1 cellular context compared by ENCODE assay signal in genomic region chr22:30270841-30271240, GRCh38.
TF ChIP-seq lines count a peak whose summit lies in the region.

No MANE protein-coding gene starts in this region.

TF ChIP-seq in GM23338, 12 proteins besides CTCF, POLR2A, EP300 and RAD21 (continued from another document):
- TF ChIP-seq, protein P1, sequence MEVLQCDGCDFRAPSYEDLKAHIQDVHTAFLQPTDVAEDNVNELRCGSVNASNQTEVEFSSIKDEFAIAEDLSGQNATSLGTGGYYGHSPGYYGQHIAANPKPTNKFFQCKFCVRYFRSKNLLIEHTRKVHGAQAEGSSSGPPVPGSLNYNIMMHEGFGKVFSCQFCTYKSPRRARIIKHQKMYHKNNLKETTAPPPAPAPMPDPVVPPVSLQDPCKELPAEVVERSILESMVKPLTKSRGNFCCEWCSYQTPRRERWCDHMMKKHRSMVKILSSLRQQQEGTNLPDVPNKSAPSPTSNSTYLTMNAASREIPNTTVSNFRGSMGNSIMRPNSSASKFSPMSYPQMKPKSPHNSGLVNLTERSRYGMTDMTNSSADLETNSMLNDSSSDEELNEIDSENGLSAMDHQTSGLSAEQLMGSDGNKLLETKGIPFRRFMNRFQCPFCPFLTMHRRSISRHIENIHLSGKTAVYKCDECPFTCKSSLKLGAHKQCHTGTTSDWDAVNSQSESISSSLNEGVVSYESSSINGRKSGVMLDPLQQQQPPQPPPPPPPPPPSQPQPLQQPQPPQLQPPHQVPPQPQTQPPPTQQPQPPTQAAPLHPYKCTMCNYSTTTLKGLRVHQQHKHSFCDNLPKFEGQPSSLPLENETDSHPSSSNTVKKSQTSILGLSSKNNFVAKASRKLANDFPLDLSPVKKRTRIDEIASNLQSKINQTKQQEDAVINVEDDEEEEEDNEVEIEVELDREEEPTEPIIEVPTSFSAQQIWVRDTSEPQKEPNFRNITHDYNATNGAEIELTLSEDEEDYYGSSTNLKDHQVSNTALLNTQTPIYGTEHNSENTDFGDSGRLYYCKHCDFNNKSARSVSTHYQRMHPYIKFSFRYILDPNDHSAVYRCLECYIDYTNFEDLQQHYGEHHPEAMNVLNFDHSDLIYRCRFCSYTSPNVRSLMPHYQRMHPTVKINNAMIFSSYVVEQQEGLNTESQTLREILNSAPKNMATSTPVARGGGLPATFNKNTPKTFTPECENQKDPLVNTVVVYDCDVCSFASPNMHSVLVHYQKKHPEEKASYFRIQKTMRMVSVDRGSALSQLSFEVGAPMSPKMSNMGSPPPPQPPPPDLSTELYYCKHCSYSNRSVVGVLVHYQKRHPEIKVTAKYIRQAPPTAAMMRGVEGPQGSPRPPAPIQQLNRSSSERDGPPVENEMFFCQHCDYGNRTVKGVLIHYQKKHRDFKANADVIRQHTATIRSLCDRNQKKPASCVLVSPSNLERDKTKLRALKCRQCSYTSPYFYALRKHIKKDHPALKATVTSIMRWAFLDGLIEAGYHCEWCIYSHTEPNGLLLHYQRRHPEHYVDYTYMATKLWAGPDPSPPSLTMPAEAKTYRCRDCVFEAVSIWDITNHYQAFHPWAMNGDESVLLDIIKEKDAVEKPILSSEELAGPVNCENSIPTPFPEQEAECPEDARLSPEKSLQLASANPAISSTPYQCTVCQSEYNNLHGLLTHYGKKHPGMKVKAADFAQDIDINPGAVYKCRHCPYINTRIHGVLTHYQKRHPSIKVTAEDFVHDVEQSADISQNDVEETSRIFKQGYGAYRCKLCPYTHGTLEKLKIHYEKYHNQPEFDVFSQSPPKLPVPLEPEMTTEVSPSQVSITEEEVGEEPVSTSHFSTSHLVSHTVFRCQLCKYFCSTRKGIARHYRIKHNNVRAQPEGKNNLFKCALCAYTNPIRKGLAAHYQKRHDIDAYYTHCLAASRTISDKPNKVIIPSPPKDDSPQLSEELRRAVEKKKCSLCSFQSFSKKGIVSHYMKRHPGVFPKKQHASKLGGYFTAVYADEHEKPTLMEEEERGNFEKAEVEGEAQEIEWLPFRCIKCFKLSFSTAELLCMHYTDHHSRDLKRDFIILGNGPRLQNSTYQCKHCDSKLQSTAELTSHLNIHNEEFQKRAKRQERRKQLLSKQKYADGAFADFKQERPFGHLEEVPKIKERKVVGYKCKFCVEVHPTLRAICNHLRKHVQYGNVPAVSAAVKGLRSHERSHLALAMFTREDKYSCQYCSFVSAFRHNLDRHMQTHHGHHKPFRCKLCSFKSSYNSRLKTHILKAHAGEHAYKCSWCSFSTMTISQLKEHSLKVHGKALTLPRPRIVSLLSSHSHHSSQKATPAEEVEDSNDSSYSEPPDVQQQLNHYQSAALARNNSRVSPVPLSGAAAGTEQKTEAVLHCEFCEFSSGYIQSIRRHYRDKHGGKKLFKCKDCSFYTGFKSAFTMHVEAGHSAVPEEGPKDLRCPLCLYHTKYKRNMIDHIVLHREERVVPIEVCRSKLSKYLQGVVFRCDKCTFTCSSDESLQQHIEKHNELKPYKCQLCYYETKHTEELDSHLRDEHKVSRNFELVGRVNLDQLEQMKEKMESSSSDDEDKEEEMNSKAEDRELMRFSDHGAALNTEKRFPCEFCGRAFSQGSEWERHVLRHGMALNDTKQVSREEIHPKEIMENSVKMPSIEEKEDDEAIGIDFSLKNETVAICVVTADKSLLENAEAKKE (CRISPR knock-in tag; IDR thresholded peaks at IDR 0.05), result no peak
- no peak for TF ChIP-seq POLR2AphosphoS5 (IDR thresholded peaks at IDR 0.05; ENCODE audit: low read depth)
- no peak for TF ChIP-seq EZH2 (IDR thresholded peaks at IDR 0.05; ENCODE audit: low read depth, unreplicated experiment)
- no peak for TF ChIP-seq NANOG (IDR thresholded peaks at IDR 0.05; ENCODE audit: borderline replicate concordance)
